In genomic region chr13:44506251-44506650, GRCh38 we compare ENCODE assay signal across 27 cellular contexts.
"Had no signal": no experiment of that assay in that cellular context is flagged by ENCODE, and none has a peak within 500 bp of the region (broad histone marks: within the 10 kb centered on the region; RNA-seq: fewer than 3 reads in every experiment).

No MANE protein-coding gene starts in this region.

- DNase-seq: colonic mucosa; cortex of kidney; effector CD8-positive, alpha-beta T cell; effector memory CD8-positive, alpha-beta T cell; endodermal cell; erythroblast; esophagus squamous epithelium; foreskin fibroblast; foreskin melanocyte; gastrocnemius medialis; glutamatergic neuron; head of caudate nucleus; heart right ventricle; hippocampal formation; immature natural killer cell; islet precursor cell; kidney; left cardiac atrium; left lung; left ventricle myocardium superior; mammary epithelial cell; mesendoderm; midbrain had no signal

- FAIRE-seq: endometrium, kidney had no signal

- H3K4me1 ChIP-seq: colonic mucosa, esophagus squamous epithelium, left lung had no signal

- ATAC-seq: effector memory CD8-positive, alpha-beta T cell; esophagus mucosa; gastrocnemius medialis; heart right ventricle; left cardiac atrium; left lung; left ventricle myocardium superior had no signal

- H3K27ac ChIP-seq: colonic mucosa, epithelial cell of prostate, esophagus squamous epithelium, gastrocnemius medialis, heart right ventricle, left lung had no signal

- H3K27me3 ChIP-seq: colonic mucosa, esophagus squamous epithelium, gastrocnemius medialis, heart right ventricle, left lung had no signal

- H3K9me3 ChIP-seq: colonic mucosa, esophagus squamous epithelium, gastrocnemius medialis, heart right ventricle, left lung had no signal

- H3K4me3 ChIP-seq: colonic mucosa, esophagus squamous epithelium, gastrocnemius medialis, heart right ventricle, left lung, lung had no signal

- H3K36me3 ChIP-seq: colonic mucosa, gastrocnemius medialis, left lung had no signal
